12 cellular contexts compared by ENCODE assay signal in the genomic region with DNA sequence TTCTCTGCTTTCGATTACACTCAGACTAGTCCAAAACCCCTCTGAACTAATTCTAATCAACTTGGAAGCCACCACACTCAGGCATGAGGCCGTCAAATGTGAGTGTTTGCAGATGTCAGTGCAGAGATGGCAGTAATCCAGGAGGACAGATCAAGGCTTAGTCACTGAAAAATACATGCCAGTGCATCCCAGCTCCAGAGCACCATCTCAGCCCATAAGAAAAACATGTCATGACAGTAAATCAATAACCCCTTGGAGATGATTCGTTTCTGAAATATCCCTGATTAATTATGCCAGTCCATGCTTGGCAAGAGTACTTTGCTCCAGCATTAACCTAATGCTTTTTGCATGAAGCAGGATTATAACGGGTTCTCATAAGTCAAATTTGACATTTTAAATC.
DNase-seq lines count a peak whose midpoint lies in the region.
"Had no signal": no experiment of that assay in that cellular context is flagged by ENCODE, and none has a peak within 500 bp of the region (broad histone marks: within the 10 kb centered on the region; RNA-seq: fewer than 3 reads in every experiment).

No MANE protein-coding gene starts in this region.

- peak; percentile 78 for DNase-seq in AG08395 (ENCODE audit: low spot score)
- DNase-seq in HS-5 (ENCODE audit: low read depth): peak; percentile 86
- peak; percentile 22 for DNase-seq in brain pericyte (ENCODE audit: low read depth, low spot score)
- DNase-seq in iris pigment epithelial cell (ENCODE audit: low read depth): peak; percentile 48
- DNase-seq in activated CD4-positive, alpha-beta T cell treated with anti-CD3 and anti-CD28 coated beads, Interleukin-2, amount 50 U/mL, for 48 hours: no peak
- no peak for DNase-seq in NOMO-1 (lab: John Stamatoyannopoulos, UW; ENCODE audit: unreplicated experiment in 2 of 2)
- no peak for DNase-seq in AML-193 (lab: John Stamatoyannopoulos, UW)
- no peak for DNase-seq in activated CD4-positive, alpha-beta T cell treated with anti-CD3 and anti-CD28 coated beads for 1 hour
- DNase-seq: CD4-positive, CD25-positive, alpha-beta regulatory T cell; effector CD8-positive, alpha-beta T cell; lower lobe of right lung; NK-92 treated with Interleukin-12 subunit alpha and Interleukin-12 subunit beta, amount 100 ng/mL, for 24 hours had no signal

Comparison
In these comparisons a context has a peak if more than half of its experiments do, and no peak if none do; other contexts are left out.
1. DNase-seq: peak in AG08395 (single experiment), HS-5 (single experiment), brain pericyte (single experiment) and iris pigment epithelial cell (single experiment); none in activated CD4-positive, alpha-beta T cell treated with anti-CD3 and anti-CD28 coated beads, Interleukin-2, amount 50 U/mL, for 48 hours (0 of 2), NOMO-1 (0 of 2), AML-193 (0 of 2) and activated CD4-positive, alpha-beta T cell treated with anti-CD3 and anti-CD28 coated beads for 1 hour (single experiment).